Comparison of ENCODE assay signal across 8 cellular contexts in genomic region chr11:66386171-66387069, GRCh38. TPM values are rescaled to one million over a fixed set of nuclear protein-coding genes. Genes with fewer than 3 reads are reported as not detected.
A peak's percentile ranks its signal among the peaks of the same experiment; 100 is the strongest.
DNase-seq lines count a peak whose midpoint lies in the region; ATAC-seq, FAIRE-seq and TF ChIP-seq lines count a peak whose summit lies in the region.

No MANE protein-coding gene starts in this region.

- H3K27ac ChIP-seq in A549 (peak overlapping the region in 1 of 2 experiments; percentile 44; a peak in 2 of 6 replicates), keratinocyte (ENCODE audit: control insufficient read depth, insufficient read depth, low read length) (no peak overlapping the region)

- H3K4me2 ChIP-seq in A549, result peak overlapping the region; percentile 84
- peak overlapping the region; percentile 79 for H3K4me2 ChIP-seq in keratinocyte (ENCODE audit: control insufficient read depth, extremely low read depth, insufficient read depth, low read depth, low read length)

- DNase-seq in A549 (ENCODE audit: low read depth in 1 of 2, low spot score in 1 of 2), result peak; percentile 41 to 89
- DNase-seq in GM19239 (ENCODE audit: insufficient read length, low spot score), result peak; percentile 44
- DNase-seq in NCI-H2227 (lab: John Stamatoyannopoulos, UW; ENCODE audit: unreplicated experiment), result peak; percentile 93
- peak; percentile 68 for DNase-seq in activated B cell treated with CpG ODN at 0.5 μM for 24 hours
- peak; percentile 69 for DNase-seq in central memory CD4-positive, alpha-beta T cell
- DNase-seq in keratinocyte (ENCODE audit: low read depth, low spot score), result no peak
- DNase-seq in stimulated activated CD4-positive, alpha-beta T cell treated with anti-CD3 and anti-CD28 coated beads, Interleukin-15, amount 100 ng/mL, for 24 hours, result peak; percentile 90

- peak overlapping the region; percentile 51 for H3K9ac ChIP-seq in keratinocyte (ENCODE audit: control insufficient read depth, extremely low read depth, insufficient read depth, low read length)

- H3K4me1 ChIP-seq in A549 (0 out of 3 replicates have a peak, but pooled peaks cover 3% of the 10 kb centered on the region), keratinocyte (ENCODE audit: control insufficient read depth, extremely low read depth, insufficient read depth, low read length) (peaks cover 6% of the 10 kb centered on the region)

- H3K4me3 ChIP-seq in A549 (peak overlapping the region; percentile 27; the same call in 2 of the 3 replicates), keratinocyte (ENCODE audit: control insufficient read depth in 2 of 3, extremely low read depth in 1 of 3, insufficient read depth in 2 of 3, low read depth in 1 of 3, low read length in 3 of 3) (peak overlapping the region in 1 of 3 experiments; percentile 49)

- no peak overlapping the region for H3K27ac Mint-ChIP-seq in activated B cell treated with CpG ODN at 0.5 μM for 24 hours

- no peaks in the 10 kb centered on the region for H3K36me3 ChIP-seq in keratinocyte (ENCODE audit: control insufficient read depth in 2 of 2, extremely low read depth in 1 of 2, insufficient read depth in 2 of 2, low read length in 2 of 2)

- H3K9me3 ChIP-seq in A549, result no peaks in the 10 kb centered on the region
- H3K9me3 ChIP-seq in keratinocyte (ENCODE audit: control insufficient read depth, low read depth, low read length), result no peaks in the 10 kb centered on the region

- ATAC-seq in A549 (peak; percentile 72 to 84), activated B cell treated with CpG ODN at 0.5 μM for 24 hours (ENCODE audit: low read depth) (peak; percentile 84), GM21528 (IDR thresholded peaks at IDR 0.05; ENCODE audit: low FRiP score, unreplicated experiment) (no peak)

- intact Hi-C loops in activated B cell treated with CpG ODN at 0.5 μM for 24 hours (cut with micrococcal nuclease), result loop anchor here (1.0 to 5.0 kb wide), 4 partner anchors 14 to 291 kb away; partner anchors contain the start of genes B4GAT1, BRMS1 and RBM4B

- no peaks in the 10 kb centered on the region for H3K27me3 ChIP-seq in keratinocyte (ENCODE audit: control insufficient read depth, extremely low read depth, insufficient read depth, low read length)

- dilution Hi-C loops in keratinocyte (cut with MboI; ENCODE audit: extremely low pct_ligation_motif_present, low sequenced_read_pairs), result no loop called here

- peak overlapping the region; percentile 82 for H2AFZ ChIP-seq in keratinocyte (ENCODE audit: control insufficient read depth, low read length)

- no peaks in the 10 kb centered on the region for H3K9me3 Mint-ChIP-seq in activated B cell treated with CpG ODN at 0.5 μM for 24 hours

- WGBS in A549 (ENCODE audit: missing lambda C conversion rate), result 6% methylated on average over 20 of the region's 20 CpGs

- no peaks in the 10 kb centered on the region for H3K9me1 ChIP-seq in keratinocyte (ENCODE audit: control insufficient read depth, extremely low read depth, insufficient read depth, low read length)

- peak; percentile 93 for TF ChIP-seq CTCF in A549 (IDR thresholded peaks at IDR 0.05)
- TF ChIP-seq CTCF in activated B cell treated with CpG ODN at 0.5 μM for 24 hours (IDR thresholded peaks at IDR 0.05), result no peak
- peak; percentile 77 to 98 (median 88) for TF ChIP-seq CTCF in keratinocyte (optimal IDR thresholded peaks at IDR 0.05 in 1 of 3, IDR thresholded peaks at IDR 0.05 in 1 of 3, conservative IDR thresholded peaks at IDR 0.05 in 1 of 3; ENCODE audit: extremely low read depth in 1 of 3, insufficient read depth in 2 of 3, low read length in 3 of 3)

- no peaks in the 10 kb centered on the region for H3K36me3 Mint-ChIP-seq in activated B cell treated with CpG ODN at 0.5 μM for 24 hours (ENCODE audit: low read depth)

- H3K27me3 Mint-ChIP-seq in activated B cell treated with CpG ODN at 0.5 μM for 24 hours, result no peaks in the 10 kb centered on the region

- no peaks in the 10 kb centered on the region for H4K20me1 ChIP-seq in keratinocyte (ENCODE audit: control insufficient read depth, extremely low read depth, insufficient read depth, low read length)

- CTCF ChIA-PET in A549 (lab: Yijun Ruan, JAX) (interaction anchor here (0.6 to 57.7 kb wide), 42 partner anchors 9 to 488 kb away, joined by 3 to 1614 read pairs (median 4); partner anchors contain the start of genes B4GAT1, BRMS1, DPP3 and MRPL11), activated B cell treated with CpG ODN at 0.5 μM for 24 hours (lab: Charles Lee) (interaction anchor here (0.6 to 2.7 kb wide), 21 partner anchors 9 to 694 kb away, joined by 3 to 31 read pairs (median 4); partner anchors contain the start of genes BRMS1, MRPL11, NPAS4 and RBM4B)

- TF ChIP-seq POLR2A in A549 (IDR thresholded peaks at IDR 0.05; ENCODE audit: low read length), result no peak

- peak overlapping the region; percentile 17 for H3K4me3 Mint-ChIP-seq in activated B cell treated with CpG ODN at 0.5 μM for 24 hours

- peak; percentile 65 to 76; a peak in 4 of 5 replicates for TF ChIP-seq RAD21 in A549 (conservative IDR thresholded peaks at IDR 0.05 in 1 of 2, IDR thresholded peaks at IDR 0.05 in 1 of 2)

- no peak for TF ChIP-seq EP300 in A549 (IDR thresholded peaks at IDR 0.05)

- POLR2A ChIA-PET in A549 (lab: Yijun Ruan, JAX), result interaction anchor here (0.6 to 1.5 kb wide), 7 partner anchors 38 to 544 kb away, joined by 3 to 8 read pairs (median 3); partner anchors contain the start of genes RBM14, RBM4 and RBM4B
- POLR2A ChIA-PET in activated B cell treated with CpG ODN at 0.5 μM for 24 hours (lab: Charles Lee), result interaction anchor here (0.7 to 2.1 kb wide), 10 partner anchors 11 to 457 kb away, joined by 3 to 17 read pairs (median 4); partner anchors contain the start of genes DPP3, MRPL11, RCE1 and SLC29A2

- no peaks in the 10 kb centered on the region for H3K79me2 ChIP-seq in keratinocyte (ENCODE audit: control insufficient read depth, insufficient read depth, low read length)

- FAIRE-seq in A549 (lab: Jason Lieb, UNC) (no peak), GM19239 (lab: Jason Lieb, UNC) (peak; percentile 93), keratinocyte (lab: Jason Lieb, UNC) (peak; percentile 17)

- peaks cover 9% of the 10 kb centered on the region for H3K4me1 Mint-ChIP-seq in activated B cell treated with CpG ODN at 0.5 μM for 24 hours

RNA-seq across cellular contexts. Expression of gene SLC29A2, which starts 14.9 kb away (rescaled TPM):
- polyA plus RNA-seq in A549 (2011; rRNA removed), result 2.6 and 3.9 TPM in 2 replicates
- polyA plus RNA-seq in A549 (2012; cell fraction: cytosol; rRNA removed), result 5.3 and 7.1 TPM in 2 replicates
- 16.3 and 21.2 TPM in 2 replicates for polyA plus RNA-seq in A549 (2012; cell fraction: nucleus; rRNA removed)
- 4.3 to 7.6 TPM (median 6.4 TPM) in 3 replicates for polyA plus RNA-seq in A549 (2017; fragmentation: RNase III; extraction: RNeasy Plus Mini Kit Qiagen cat#74134 plus additional on column Dnase treatment)
- 1.7 and 2.6 TPM in 2 replicates for polyA minus RNA-seq in A549 (2011; rRNA and poly(A)+ RNA removed)
- 13.5 and 17.1 TPM in 2 replicates for total RNA-seq in activated B cell treated with CpG ODN at 0.5 μM for 24 hours
- polyA plus RNA-seq in keratinocyte, result 1.3 to 2.7 TPM (median 1.7 TPM) in 3 replicates
- 0.27 TPM for polyA plus RNA-seq in keratinocyte (2011; ENCODE audit: low read depth)
- 2.0 and 2.5 TPM in 2 replicates for polyA plus RNA-seq in keratinocyte (2011; cell fraction: cytosol; rRNA removed)
- polyA plus RNA-seq in keratinocyte (2011; cell fraction: nucleus; rRNA removed), result 6.3 and 6.7 TPM in 2 replicates
- 2.9 and 3.8 TPM in 2 replicates for polyA plus RNA-seq in keratinocyte (2012; ENCODE audit: low replicate concordance)
- 1.5 to 7.7 TPM (median 1.6 TPM) in 3 replicates for polyA minus RNA-seq in keratinocyte
- 2.3 TPM for polyA minus RNA-seq in keratinocyte (2011; cell fraction: cytosol; rRNA and poly(A)+ RNA removed)
- polyA minus RNA-seq in keratinocyte (2011; cell fraction: nucleus; rRNA and poly(A)+ RNA removed), result 1.2 and 2.0 TPM in 2 replicates

RNA-seq across cellular contexts. Expression of gene NPAS4, which starts 34.4 kb away (rescaled TPM):
- polyA plus RNA-seq in A549 (2011; rRNA removed), result not detected in 2 replicates
- polyA plus RNA-seq in A549 (2012; cell fraction: cytosol; rRNA removed), result 0.01 and 0.06 TPM in 2 replicates
- 0.11 and 0.13 TPM in 2 replicates for polyA plus RNA-seq in A549 (2012; cell fraction: nucleus; rRNA removed)
- polyA plus RNA-seq in A549 (2017; fragmentation: RNase III; extraction: RNeasy Plus Mini Kit Qiagen cat#74134 plus additional on column Dnase treatment), result 0.03 TPM in 1 of 3 replicates, not detected in the others
- polyA minus RNA-seq in A549 (2011; rRNA and poly(A)+ RNA removed), result 0.10 TPM in 1 of 2 replicates, not detected in the other
- not detected in 2 replicates for total RNA-seq in activated B cell treated with CpG ODN at 0.5 μM for 24 hours
- polyA plus RNA-seq in keratinocyte, result 0.03 TPM in 1 of 3 replicates, not detected in the others
- not detected for polyA plus RNA-seq in keratinocyte (2011; ENCODE audit: low read depth)
- polyA plus RNA-seq in keratinocyte (2011; cell fraction: cytosol; rRNA removed), result not detected in 2 replicates
- 0.19 TPM in 1 of 2 replicates, not detected in the other for polyA plus RNA-seq in keratinocyte (2011; cell fraction: nucleus; rRNA removed)
- not detected in 2 replicates for polyA plus RNA-seq in keratinocyte (2012; ENCODE audit: low replicate concordance)
- 0.10 TPM in 1 of 3 replicates, not detected in the others for polyA minus RNA-seq in keratinocyte
- not detected for polyA minus RNA-seq in keratinocyte (2011; cell fraction: cytosol; rRNA and poly(A)+ RNA removed)
- polyA minus RNA-seq in keratinocyte (2011; cell fraction: nucleus; rRNA and poly(A)+ RNA removed), result not detected in 2 replicates

RNA-seq across cellular contexts. Expression of gene B4GAT1, which starts 39.0 kb away (rescaled TPM):
- polyA plus RNA-seq in A549 (2011; rRNA removed) (11.0 and 12.2 TPM in 2 replicates), A549 (2017; fragmentation: RNase III; extraction: RNeasy Plus Mini Kit Qiagen cat#74134 plus additional on column Dnase treatment) (15.3 to 18.7 TPM (median 18.0 TPM) in 3 replicates), keratinocyte (5.2 to 6.0 TPM (median 5.7 TPM) in 3 replicates)
- 7.8 and 11.8 TPM in 2 replicates for polyA plus RNA-seq in A549 (2012; cell fraction: cytosol; rRNA removed)
- 19.0 and 23.5 TPM in 2 replicates for polyA plus RNA-seq in A549 (2012; cell fraction: nucleus; rRNA removed)
- polyA minus RNA-seq in A549 (2011; rRNA and poly(A)+ RNA removed), result 3.4 and 3.7 TPM in 2 replicates
- total RNA-seq in activated B cell treated with CpG ODN at 0.5 μM for 24 hours, result 1.9 TPM in 2 replicates
- polyA plus RNA-seq in keratinocyte (2011; ENCODE audit: low read depth), result 2.8 TPM
- polyA plus RNA-seq in keratinocyte (2011; cell fraction: cytosol; rRNA removed), result 2.3 and 3.2 TPM in 2 replicates
- polyA plus RNA-seq in keratinocyte (2011; cell fraction: nucleus; rRNA removed), result 7.9 and 11.1 TPM in 2 replicates
- polyA plus RNA-seq in keratinocyte (2012; ENCODE audit: low replicate concordance), result 8.2 and 9.6 TPM in 2 replicates
- 2.2 to 3.3 TPM (median 3.3 TPM) in 3 replicates for polyA minus RNA-seq in keratinocyte
- polyA minus RNA-seq in keratinocyte (2011; cell fraction: cytosol; rRNA and poly(A)+ RNA removed), result 7.1 TPM
- polyA minus RNA-seq in keratinocyte (2011; cell fraction: nucleus; rRNA and poly(A)+ RNA removed), result 4.7 and 6.7 TPM in 2 replicates

RNA-seq across cellular contexts. Expression of gene BRMS1, which starts 41.5 kb away (rescaled TPM):
- polyA plus RNA-seq in A549 (2011; rRNA removed) (47.4 and 56.2 TPM in 2 replicates), A549 (2017; fragmentation: RNase III; extraction: RNeasy Plus Mini Kit Qiagen cat#74134 plus additional on column Dnase treatment) (87.5 to 90.8 TPM (median 89.9 TPM) in 3 replicates), keratinocyte (61.4 to 65.8 TPM (median 64.8 TPM) in 3 replicates)
- polyA plus RNA-seq in A549 (2012; cell fraction: cytosol; rRNA removed), result 74.5 and 78.7 TPM in 2 replicates
- polyA plus RNA-seq in A549 (2012; cell fraction: nucleus; rRNA removed), result 87.4 and 91.7 TPM in 2 replicates
- polyA minus RNA-seq in A549 (2011; rRNA and poly(A)+ RNA removed), result 18.0 and 21.5 TPM in 2 replicates
- 56.9 and 59.2 TPM in 2 replicates for total RNA-seq in activated B cell treated with CpG ODN at 0.5 μM for 24 hours
- 31.0 TPM for polyA plus RNA-seq in keratinocyte (2011; ENCODE audit: low read depth)
- 37.7 and 68.6 TPM in 2 replicates for polyA plus RNA-seq in keratinocyte (2011; cell fraction: cytosol; rRNA removed)
- polyA plus RNA-seq in keratinocyte (2011; cell fraction: nucleus; rRNA removed), result 44.0 and 44.5 TPM in 2 replicates
- polyA plus RNA-seq in keratinocyte (2012; ENCODE audit: low replicate concordance), result 38.4 and 73.3 TPM in 2 replicates
- polyA minus RNA-seq in keratinocyte, result 14.7 to 32.2 TPM (median 21.4 TPM) in 3 replicates
- polyA minus RNA-seq in keratinocyte (2011; cell fraction: cytosol; rRNA and poly(A)+ RNA removed), result 28.6 TPM
- polyA minus RNA-seq in keratinocyte (2011; cell fraction: nucleus; rRNA and poly(A)+ RNA removed), result 9.1 and 10.6 TPM in 2 replicates

RNA-seq across cellular contexts. Expression of gene RIN1, which starts 50.2 kb away (rescaled TPM):
- 2.0 and 2.3 TPM in 2 replicates for polyA plus RNA-seq in A549 (2011; rRNA removed)
- polyA plus RNA-seq in A549 (2012; cell fraction: cytosol; rRNA removed), result 5.5 and 9.0 TPM in 2 replicates
- polyA plus RNA-seq in A549 (2012; cell fraction: nucleus; rRNA removed), result 24.4 and 34.7 TPM in 2 replicates
- 9.3 to 10.6 TPM (median 9.7 TPM) in 3 replicates for polyA plus RNA-seq in A549 (2017; fragmentation: RNase III; extraction: RNeasy Plus Mini Kit Qiagen cat#74134 plus additional on column Dnase treatment)
- 1.6 and 2.3 TPM in 2 replicates for polyA minus RNA-seq in A549 (2011; rRNA and poly(A)+ RNA removed)
- total RNA-seq in activated B cell treated with CpG ODN at 0.5 μM for 24 hours, result 0.76 and 0.98 TPM in 2 replicates
- 10.6 to 18.6 TPM (median 16.1 TPM) in 3 replicates for polyA plus RNA-seq in keratinocyte
- polyA plus RNA-seq in keratinocyte (2011; ENCODE audit: low read depth), result 7.9 TPM
- 6.2 and 20.7 TPM in 2 replicates for polyA plus RNA-seq in keratinocyte (2011; cell fraction: cytosol; rRNA removed)
- 19.3 and 34.2 TPM in 2 replicates for polyA plus RNA-seq in keratinocyte (2011; cell fraction: nucleus; rRNA removed)
- 28.8 and 29.9 TPM in 2 replicates for polyA plus RNA-seq in keratinocyte (2012; ENCODE audit: low replicate concordance)
- polyA minus RNA-seq in keratinocyte, result 7.6 to 19.7 TPM (median 10.7 TPM) in 3 replicates
- 44.9 TPM for polyA minus RNA-seq in keratinocyte (2011; cell fraction: cytosol; rRNA and poly(A)+ RNA removed)
- 20.1 and 21.6 TPM in 2 replicates for polyA minus RNA-seq in keratinocyte (2011; cell fraction: nucleus; rRNA and poly(A)+ RNA removed)
